In genomic region chr2:69291004-69291650, GRCh38 we compare ENCODE assay signal across 17 cellular contexts.
DNase-seq lines count a peak whose midpoint lies in the region; ATAC-seq and TF ChIP-seq lines count a peak whose summit lies in the region.
"Had no signal": no experiment of that assay in that cellular context is flagged by ENCODE, and none has a peak within 500 bp of the region (broad histone marks: within the 10 kb centered on the region; RNA-seq: fewer than 3 reads in every experiment).

No MANE protein-coding gene starts in this region.

- peaks cover 24% of the 10 kb centered on the region for H3K27me3 Mint-ChIP-seq in activated CD8-positive, alpha-beta memory T cell treated with anti-CD3 and anti-CD28 coated beads, Interleukin-2, amount 10 ng/mL, durations not matched to agents 7 days and 5 days

- H3K36me3 Mint-ChIP-seq in activated CD8-positive, alpha-beta memory T cell treated with anti-CD3 and anti-CD28 coated beads, Interleukin-2, amount 10 ng/mL, durations not matched to agents 7 days and 5 days = no peaks in the 10 kb centered on the region

- no peak overlapping the region for H3K4me3 Mint-ChIP-seq in activated CD8-positive, alpha-beta memory T cell treated with anti-CD3 and anti-CD28 coated beads, Interleukin-2, amount 10 ng/mL, durations not matched to agents 7 days and 5 days

- no peaks in the 10 kb centered on the region for H3K9me3 ChIP-seq in right atrium auricular region
- H3K9me3 ChIP-seq: Peyer's patch had no signal

- peaks cover 0 to 17% of the 10 kb centered on the region in 2 donors for H3K4me1 ChIP-seq in right atrium auricular region

- DNase-seq in Right ventricle myocardium inferior (ENCODE audit: missing footprints) = no peak
- no peak for DNase-seq in right atrium auricular region (ENCODE audit: low spot score)
- peak; percentile 84 for DNase-seq in choroid plexus epithelial cell (ENCODE audit: low read depth)
- no peak for DNase-seq in left lobe of liver (ENCODE audit: low spot score)
- no peak for DNase-seq in stimulated activated CD4-positive, alpha-beta T cell treated with anti-CD3 and anti-CD28 coated beads, Interleukin-4, amount 100 ng/mL, for 24 hours
- DNase-seq in stimulated activated naive CD8-positive, alpha-beta T cell treated with anti-CD3 and anti-CD28 coated beads, Interleukin-15, Interleukin-2, amounts not matched to agents 100 U/mL and 50 U/mL, for 24 hours = no peak
- no peak for DNase-seq in NCI-H187 treated with DMSO at 0.1 percent for 48 hours (lab: John Stamatoyannopoulos, UW)
- no peak for DNase-seq in activated CD8-positive, alpha-beta memory T cell treated with anti-CD3 and anti-CD28 coated beads, Interleukin-2, amount 10 ng/mL, durations not matched to agents 7 days and 5 days
- DNase-seq: activated CD8-positive, alpha-beta memory T cell treated with anti-CD3 and anti-CD28 coated beads, Interleukin-2, amount 50 U/mL, for 4 hours; amniotic stem cell; DMS79 treated with DMSO at 0.1 percent for 48 hours; Kasumi-1; kidney; nucleus accumbens; Peyer's patch; substantia nigra had no signal

- H3K27ac Mint-ChIP-seq in activated CD8-positive, alpha-beta memory T cell treated with anti-CD3 and anti-CD28 coated beads, Interleukin-2, amount 10 ng/mL, durations not matched to agents 7 days and 5 days = no peak overlapping the region

- H3K36me3 ChIP-seq in right atrium auricular region = no peaks in the 10 kb centered on the region
- H3K36me3 ChIP-seq: Peyer's patch had no signal

- no peaks in the 10 kb centered on the region for H3K27me3 ChIP-seq in right atrium auricular region
- H3K27me3 ChIP-seq: Peyer's patch had no signal

- CTCF ChIA-PET in activated CD8-positive, alpha-beta memory T cell treated with anti-CD3 and anti-CD28 coated beads, Interleukin-2, amount 10 ng/mL, durations not matched to agents 7 days and 5 days (lab: Charles Lee) = interaction anchor here (0.8 kb wide), 1 partner anchor 15 kb away, joined by 3 read pairs; no protein-coding TSS in a partner anchor

- H3K27ac ChIP-seq in right atrium auricular region = peak overlapping the region in 1 of 2 donors; percentile 7
- H3K27ac ChIP-seq: Peyer's patch had no signal

- ATAC-seq in Right ventricle myocardium inferior (peak; percentile 62), left lobe of liver (peak; percentile 89)
- no peak for ATAC-seq in stimulated activated naive CD8-positive, alpha-beta T cell treated with anti-CD3 and anti-CD28 coated beads, Interleukin-15, Interleukin-2, amounts not matched to agents 100 U/mL and 50 U/mL, for 24 hours
- ATAC-seq in activated CD8-positive, alpha-beta memory T cell treated with anti-CD3 and anti-CD28 coated beads, Interleukin-2, amount 10 ng/mL, durations not matched to agents 7 days and 5 days = no peak
- ATAC-seq: HCT116 had no signal

- no peak overlapping the region for H3K4me3 ChIP-seq in right atrium auricular region
- no peak overlapping the region for H3K4me3 ChIP-seq in choroid plexus epithelial cell (ENCODE audit: low read depth, low read length)
- H3K4me3 ChIP-seq: Peyer's patch had no signal

- no peaks in the 10 kb centered on the region for H3K9me3 Mint-ChIP-seq in activated CD8-positive, alpha-beta memory T cell treated with anti-CD3 and anti-CD28 coated beads, Interleukin-2, amount 10 ng/mL, durations not matched to agents 7 days and 5 days (ENCODE audit: low read depth)

- intact Hi-C loops in Right ventricle myocardium inferior (cut with DNase I) = no loop called here

- TF ChIP-seq CTCF in right atrium auricular region (IDR thresholded peaks at IDR 0.05) (no peak), choroid plexus epithelial cell (conservative IDR thresholded peaks at IDR 0.05; ENCODE audit: low read depth, low read length) (no peak)

- no peaks in the 10 kb centered on the region for H3K4me1 Mint-ChIP-seq in activated CD8-positive, alpha-beta memory T cell treated with anti-CD3 and anti-CD28 coated beads, Interleukin-2, amount 10 ng/mL, durations not matched to agents 7 days and 5 days

Comparison
In these comparisons a context has a peak if more than half of its experiments do, and no peak if none do; other contexts are left out.
1. ATAC-seq: peak in Right ventricle myocardium inferior (single experiment) and left lobe of liver (single experiment); none in stimulated activated naive CD8-positive, alpha-beta T cell treated with anti-CD3 and anti-CD28 coated beads, Interleukin-15, Interleukin-2, amounts not matched to agents 100 U/mL and 50 U/mL, for 24 hours (single experiment) and activated CD8-positive, alpha-beta memory T cell treated with anti-CD3 and anti-CD28 coated beads, Interleukin-2, amount 10 ng/mL, durations not matched to agents 7 days and 5 days (single experiment).